In genomic region chr4:52665592-52665991, GRCh38 we compare ENCODE assay signal across 8 cellular contexts. TPM values are rescaled to one million over a fixed set of nuclear protein-coding genes. Genes with fewer than 3 reads are reported as not detected.
DNase-seq lines count a peak whose midpoint lies in the region; ATAC-seq and TF ChIP-seq lines count a peak whose summit lies in the region.

No MANE protein-coding gene starts in this region.

- no peak overlapping the region for H3K4me3 ChIP-seq in MM.1S (ENCODE audit: low read length)
- H3K4me3 ChIP-seq in epithelial cell of proximal tubule (ENCODE audit: low read depth, low read length): no peak overlapping the region

- H2AFZ ChIP-seq in MM.1S (ENCODE audit: low read length): no peak overlapping the region

- H3K4me2 ChIP-seq in MM.1S (ENCODE audit: low read depth, low read length): no peak overlapping the region

- no peak overlapping the region for H3K9ac ChIP-seq in MM.1S (ENCODE audit: low read length)

- H3K27ac ChIP-seq in MM.1S (ENCODE audit: low read length): no peak overlapping the region

- no peaks in the 10 kb centered on the region for H3K79me2 ChIP-seq in MM.1S (ENCODE audit: low read length)

- peak; percentile 50 for TF ChIP-seq CTCF in GM10248 (IDR thresholded peaks at IDR 0.05; ENCODE audit: control extremely low read depth, extremely low read depth, low read depth, missing control alignments)
- peak; percentile 15 for TF ChIP-seq CTCF in MM.1S (IDR thresholded peaks at IDR 0.05; ENCODE audit: low read length)
- TF ChIP-seq CTCF in epithelial cell of proximal tubule (conservative IDR thresholded peaks at IDR 0.05; ENCODE audit: low read depth, low read length): peak; percentile 46

- no peaks in the 10 kb centered on the region for H3K4me1 ChIP-seq in MM.1S (ENCODE audit: low read length)

- no peaks in the 10 kb centered on the region for H3K9me3 ChIP-seq in MM.1S (replicated peaks; ENCODE audit: insufficient read depth, low read length)

- no peaks in the 10 kb centered on the region for H3K36me3 ChIP-seq in MM.1S (replicated peaks; ENCODE audit: insufficient read depth, low read length)

- no peaks in the 10 kb centered on the region for H3K27me3 ChIP-seq in MM.1S (replicated peaks; ENCODE audit: insufficient read depth, low read length)

- CTCF ChIA-PET in GM10248 (lab: Yijun Ruan, JAX): interaction anchor here (0.6 to 6.5 kb wide), 16 partner anchors 10 to 316 kb away, joined by 3 to 35 read pairs (median 4); no protein-coding TSS in a partner anchor

- H4K20me1 ChIP-seq in MM.1S (ENCODE audit: insufficient read depth, low read length): no peaks in the 10 kb centered on the region

- DNase-seq in GM10248 (ENCODE audit: extremely low spot score) (peak; percentile 51), MM.1S (peak; percentile 15), epithelial cell of proximal tubule (ENCODE audit: low read depth) (no peak), NCI-H1105 (lab: John Stamatoyannopoulos, UW) (no peak), GM19238 (ENCODE audit: insufficient read length, low spot score) (no peak)
- no peak for DNase-seq in activated CD4-positive, CD25-positive, alpha-beta regulatory T cell (lab: John Stamatoyannopoulos, UW)
- no peak for DNase-seq in stimulated activated CD4-positive, alpha-beta T cell treated with anti-CD3 and anti-CD28 coated beads, Interleukin-4, amount 100 ng/mL, for 4 hours

- H3K9me2 ChIP-seq in MM.1S (replicated peaks; ENCODE audit: insufficient read depth, low read length): no peaks in the 10 kb centered on the region

- H3F3A ChIP-seq in MM.1S (ENCODE audit: insufficient read depth, low read length): no peaks in the 10 kb centered on the region

- POLR2A ChIA-PET in GM10248 (lab: Yijun Ruan, JAX): no interaction called here

- ATAC-seq in GM21526 (IDR thresholded peaks at IDR 0.05; ENCODE audit: low FRiP score, unreplicated experiment): peak; percentile 83

RNA-seq across cellular contexts. Expression of gene USP46, which starts 6.5 kb away (rescaled TPM):
- total RNA-seq in epithelial cell of proximal tubule: 8.5 and 9.5 TPM in 2 replicates

Comparison
In these comparisons a context has a peak if more than half of its experiments do, and no peak if none do; other contexts are left out.
1. DNase-seq: peak in GM10248 (single experiment) and MM.1S (single experiment); none in epithelial cell of proximal tubule (single experiment), NCI-H1105 (single experiment), GM19238 (single experiment), activated CD4-positive, CD25-positive, alpha-beta regulatory T cell (0 of 4) and stimulated activated CD4-positive, alpha-beta T cell treated with anti-CD3 and anti-CD28 coated beads, Interleukin-4, amount 100 ng/mL, for 4 hours (0 of 2).
2. Peak in every context shown above with its lines, with median percentiles within 50 percentile points of each other: CTCF ChIP-seq.